ENCODE assay signal across 8 cellular contexts in genomic region chr5:174419523-174420132, GRCh38.
A peak's percentile ranks its signal among the peaks of the same experiment; 100 is the strongest.
DNase-seq lines count a peak whose midpoint lies in the region; ATAC-seq, FAIRE-seq and TF ChIP-seq lines count a peak whose summit lies in the region.

No MANE protein-coding gene starts in this region.

- FAIRE-seq in GM18507 (lab: Jason Lieb, UNC): peak; percentile 76
- peak; percentile 68 for FAIRE-seq in HepG2 (lab: Jason Lieb, UNC)

- CTCF ChIA-PET in HepG2 (lab: Yijun Ruan, JAX; ENCODE audit: low intra/inter-chr PET ratio, low total read pairs): interaction anchor here (1.0 to 2.4 kb wide), 4 partner anchors 317 to 516 kb away, joined by 4 to 25 read pairs (median 13); no protein-coding TSS in a partner anchor

- no peak for TF ChIP-seq EP300 in HepG2 (IDR thresholded peaks at IDR 0.05; ENCODE audit: low read depth in 2 of 2, low read length in 2 of 2)
- no peak for TF ChIP-seq EP300 in HepG2 (CRISPR knock-in tag; IDR thresholded peaks at IDR 0.05; ENCODE audit: borderline replicate concordance)

- 5% methylated on average over 16 of the region's 18 CpGs for WGBS in HepG2 (ENCODE audit: low lambda C conversion rate)

- POLR2A ChIA-PET in HepG2 (lab: Yijun Ruan, JAX): no interaction called here

- H3K9me3 ChIP-seq in HepG2 (ENCODE audit: low read length): no peaks in the 10 kb centered on the region

- H2AFZ ChIP-seq in HepG2 (ENCODE audit: low read length): no peak overlapping the region

- peak; percentile 94 for DNase-seq in A172 (ENCODE audit: low spot score)
- peak; percentile 33 for DNase-seq in GM18507 (ENCODE audit: extremely low spot score, insufficient read length, low read depth)
- DNase-seq in NCI-H526 (lab: John Stamatoyannopoulos, UW): peak; percentile 67 to 90
- DNase-seq in activated CD4-positive, alpha-beta T cell treated with anti-CD3 and anti-CD28 coated beads, Interleukin-2, amount 50 U/mL, for 48 hours: peak; percentile 88 to 89
- peak; percentile 63 to 97 (median 94) for DNase-seq in dorsolateral prefrontal cortex
- peak; percentile 57 for DNase-seq in HepG2 (ENCODE audit: low spot score)
- peak; percentile 37 to 62 (median 42) for DNase-seq in stimulated activated CD4-positive, alpha-beta T cell treated with anti-CD3 and anti-CD28 coated beads, TNF-alpha, amount 100 ng/mL, for 1 hour (ENCODE audit: low read depth in 3 of 3, low spot score in 1 of 3)

- H3K4me1 ChIP-seq in HepG2 (ENCODE audit: insufficient read depth, low read length): peaks cover 8% of the 10 kb centered on the region; the same call in 1 of the 2 replicates

- intact Hi-C loops in dorsolateral prefrontal cortex (cut with DNase I): loop anchor here (1.0 to 10.0 kb wide), 7 partner anchors 83 to 518 kb away; no protein-coding TSS in a partner anchor
- intact Hi-C loops in HepG2 (cut with micrococcal nuclease; ENCODE audit: unreplicated experiment): loop anchor here (1.0 kb wide), 2 partner anchors 317 to 374 kb away; no protein-coding TSS in a partner anchor

- peak; percentile 78 for TF ChIP-seq RAD21 in HepG2 (CRISPR knock-in tag; IDR thresholded peaks at IDR 0.05)

- no peaks in the 10 kb centered on the region for H4K20me1 ChIP-seq in HepG2 (ENCODE audit: insufficient read depth, low read length)

- TF ChIP-seq POLR2A in HepG2 (IDR thresholded peaks at IDR 0.05; ENCODE audit: insufficient read depth in 1 of 2, low read depth in 2 of 2, low read length in 2 of 2): no peak

- no TSS peak for BruUV-seq in HepG2 (replicated peaks; lab: Mats Ljungman, UMichigan)

- H3K9ac ChIP-seq in HepG2 (ENCODE audit: insufficient read depth, low read depth, low read length): no peak overlapping the region

- H3K4me2 ChIP-seq in HepG2 (ENCODE audit: low read depth, low read length): peak overlapping the region; percentile 29; the same call in 1 of the 2 replicates

- H3K27me3 ChIP-seq in dorsolateral prefrontal cortex: peaks cover 0 to 12% (median 0%) of the 10 kb centered on the region in 45 donors
- no peaks in the 10 kb centered on the region for H3K27me3 ChIP-seq in HepG2 (ENCODE audit: control insufficient read depth in 1 of 2, insufficient read depth in 2 of 2, low read length in 2 of 2)

- TF ChIP-seq CTCF in dorsolateral prefrontal cortex (IDR thresholded peaks at IDR 0.05 in 54 of 56, conservative IDR thresholded peaks at IDR 0.05 in 2 of 56; ENCODE audit: low read depth in 1 of 56, partially characterized antibody in 56 of 56) (peak; percentile 89 to 99 (median 97)), HepG2 (CRISPR knock-in tag; IDR thresholded peaks at IDR 0.05) (peak; percentile 90)

- H3K27ac ChIP-seq in dorsolateral prefrontal cortex: peak overlapping the region in 3 of 59 donors; percentile 2 to 43 (median 21)
- H3K27ac ChIP-seq in HepG2 (ENCODE audit: extremely low read length, insufficient read depth, low read length): no peak overlapping the region

- in situ Hi-C loops in HepG2 (cut with HindIII; ENCODE audit: extremely low pct_ligation_motif_present, low pct_unique_long_range_greater_than_20kb): loop anchor here (5.0 kb wide), 2 partner anchors 318 to 378 kb away; no protein-coding TSS in a partner anchor

- no peaks in the 10 kb centered on the region for H3K36me3 ChIP-seq in HepG2 (replicated peaks in 1 of 2; ENCODE audit: control insufficient read depth in 1 of 2, insufficient read depth in 2 of 2, low read length in 2 of 2)

- ATAC-seq in HG03196 (IDR thresholded peaks at IDR 0.05; ENCODE audit: unreplicated experiment) (peak; percentile 76), HepG2 (peak; percentile 98)

- peak overlapping the region; percentile 6 to 67 (median 46) for H3K4me3 ChIP-seq in dorsolateral prefrontal cortex
- no peak overlapping the region for H3K4me3 ChIP-seq in HepG2 (replicated peaks in 1 of 3; ENCODE audit: insufficient read depth in 1 of 3, low read depth in 2 of 3, low read length in 3 of 3)

- H3K79me2 ChIP-seq in HepG2 (ENCODE audit: insufficient read depth, low read length): no peaks in the 10 kb centered on the region

TF ChIP-seq in HepG2, 621 proteins besides CTCF, POLR2A, EP300 and RAD21 (continues in another document):
- TF ChIP-seq XRCC5 (optimal IDR thresholded peaks at IDR 0.05; ENCODE audit: low read length) (peak; percentile 54), NR1H2 (CRISPR knock-in tag; IDR thresholded peaks at IDR 0.05; ENCODE audit: borderline replicate concordance, low read depth) (no peak), ZNF232 (CRISPR knock-in tag; IDR thresholded peaks at IDR 0.05; ENCODE audit: borderline replicate concordance) (no peak), CENPT (CRISPR knock-in tag; IDR thresholded peaks at IDR 0.05; ENCODE audit: low read depth) (no peak), HNRNPUL1 (IDR thresholded peaks at IDR 0.05; ENCODE audit: low read depth, low read length) (no peak), HNRNPLL (IDR thresholded peaks at IDR 0.05; ENCODE audit: low read depth, low read length, poor library complexity, severe bottlenecking) (peak; percentile 97), HNRNPL (IDR thresholded peaks at IDR 0.05; ENCODE audit: low read depth, low read length) (no peak), MEIS1 (CRISPR knock-in tag; IDR thresholded peaks at IDR 0.05; ENCODE audit: borderline replicate concordance) (no peak), ATF5 (CRISPR knock-in tag; IDR thresholded peaks at IDR 0.05; ENCODE audit: low read depth) (no peak), REXO4 (CRISPR knock-in tag; IDR thresholded peaks at IDR 0.05; ENCODE audit: borderline replicate concordance) (no peak), ZFP1 (CRISPR knock-in tag; IDR thresholded peaks at IDR 0.05) (no peak), ZNF263 (CRISPR knock-in tag; IDR thresholded peaks at IDR 0.05) (no peak), PREB (CRISPR knock-in tag; IDR thresholded peaks at IDR 0.05) (no peak), HDAC2 (CRISPR knock-in tag; IDR thresholded peaks at IDR 0.05) (no peak), ZNF512 (CRISPR knock-in tag; IDR thresholded peaks at IDR 0.05) (no peak; the same call in 1 of the 2 replicates), ZNF792 (CRISPR knock-in tag; IDR thresholded peaks at IDR 0.05) (no peak), ETV5 (CRISPR knock-in tag; IDR thresholded peaks at IDR 0.05; ENCODE audit: borderline replicate concordance) (peak; percentile 40; the same call in 1 of the 2 replicates), ZNF510 (CRISPR knock-in tag; IDR thresholded peaks at IDR 0.05; ENCODE audit: low read depth) (no peak), ZNF124 (CRISPR knock-in tag; IDR thresholded peaks at IDR 0.05) (0 out of 2 replicates have a peak, but pooled peaks have one; percentile 46), GTF3A (CRISPR knock-in tag; conservative IDR thresholded peaks at IDR 0.05) (no peak), HMGXB4 (CRISPR knock-in tag; IDR thresholded peaks at IDR 0.05; ENCODE audit: borderline replicate concordance in 1 of 2, low read depth in 1 of 2) (peak in 1 of 2 experiments; percentile 43; a peak in 1 of 4 replicates)

Comparison
In these comparisons a context has a peak if more than half of its experiments do, and no peak if none do; other contexts are left out.
1. DNase-seq: peak in every context shown above with its lines; median percentile 94 in A172; 94 in dorsolateral prefrontal cortex; 88 in activated CD4-positive, alpha-beta T cell treated with anti-CD3 and anti-CD28 coated beads, Interleukin-2, amount 50 U/mL, for 48 hours; 78 in NCI-H526; 57 in HepG2; 42 in stimulated activated CD4-positive, alpha-beta T cell treated with anti-CD3 and anti-CD28 coated beads, TNF-alpha, amount 100 ng/mL, for 1 hour; 33 in GM18507.
2. H3K4me3 ChIP-seq: peak in dorsolateral prefrontal cortex (59 of 59); none in HepG2 (0 of 3).